In the genomic region with DNA sequence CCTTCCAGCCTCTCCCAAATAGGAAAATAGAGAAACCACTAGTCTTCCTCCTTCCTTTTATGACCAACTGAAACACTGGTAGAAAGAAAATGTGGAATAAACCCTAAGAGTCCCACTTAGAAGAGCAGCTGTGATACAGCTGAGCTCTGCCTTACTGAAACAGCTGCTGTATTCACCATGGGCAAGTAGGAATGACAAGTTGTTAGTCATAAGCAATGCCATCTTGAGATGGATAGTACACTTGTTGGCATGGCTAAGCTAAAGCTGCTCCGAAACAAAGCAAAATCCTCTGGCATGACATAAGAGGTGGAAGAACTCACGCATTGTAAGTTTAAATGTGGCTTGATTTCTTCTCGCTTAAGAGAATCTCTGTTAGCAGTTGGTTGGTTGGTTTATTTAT, we compare ENCODE assay signal across 21 cellular contexts.
"Had no signal": no experiment of that assay in that cellular context is flagged by ENCODE, and none has a peak within 500 bp of the region (broad histone marks: within the 10 kb centered on the region; RNA-seq: fewer than 3 reads in every experiment).

No MANE protein-coding gene starts in this region.

- DNase-seq: effector CD4-positive, alpha-beta T cell; head of caudate nucleus; left colon; left ventricle myocardium superior; mesenchymal stem cell; midbrain; naive thymus-derived CD4-positive, alpha-beta T cell; psoas muscle; retina; right lobe of liver; stimulated activated CD4-positive, alpha-beta T cell treated with anti-CD3 and anti-CD28 coated beads, Interleukin-12 subunit alpha, Interleukin-12 subunit beta, amount 100 ng/mL, for 4 hours; stimulated activated naive CD4-positive, alpha-beta T cell; stomach; substantia nigra; transverse colon had no signal

- H3K4me3 Mint-ChIP-seq: naive thymus-derived CD4-positive, alpha-beta T cell had no signal

- H3K4me3 ChIP-seq: coronary artery, hepatocyte, lung, psoas muscle, right lobe of liver, skin epidermis, stomach, thoracic aorta, transverse colon had no signal

- H3K4me2 ChIP-seq: hepatocyte had no signal

- H3K27me3 ChIP-seq: hepatocyte, neutrophil, right lobe of liver, stomach, transverse colon had no signal

- H3K27ac ChIP-seq: coronary artery, hepatocyte, neutrophil, psoas muscle, right lobe of liver, skin epidermis, stomach, thoracic aorta, transverse colon had no signal

- H3K27me3 Mint-ChIP-seq: naive thymus-derived CD4-positive, alpha-beta T cell had no signal

- H3K4me1 ChIP-seq: psoas muscle, right lobe of liver, stomach, transverse colon had no signal

- H3K27ac Mint-ChIP-seq: naive thymus-derived CD4-positive, alpha-beta T cell had no signal

- ATAC-seq: left colon; left ventricle myocardium superior; naive thymus-derived CD4-positive, alpha-beta T cell; right lobe of liver had no signal

- H3K79me2 ChIP-seq: hepatocyte had no signal

- H3K9me3 ChIP-seq: neutrophil, psoas muscle, right lobe of liver, stomach, thoracic aorta, transverse colon had no signal

- H2AFZ ChIP-seq: hepatocyte had no signal

- H3K9me3 Mint-ChIP-seq: naive thymus-derived CD4-positive, alpha-beta T cell had no signal
